ENCODE assay signal across 30 cellular contexts in the genomic region with DNA sequence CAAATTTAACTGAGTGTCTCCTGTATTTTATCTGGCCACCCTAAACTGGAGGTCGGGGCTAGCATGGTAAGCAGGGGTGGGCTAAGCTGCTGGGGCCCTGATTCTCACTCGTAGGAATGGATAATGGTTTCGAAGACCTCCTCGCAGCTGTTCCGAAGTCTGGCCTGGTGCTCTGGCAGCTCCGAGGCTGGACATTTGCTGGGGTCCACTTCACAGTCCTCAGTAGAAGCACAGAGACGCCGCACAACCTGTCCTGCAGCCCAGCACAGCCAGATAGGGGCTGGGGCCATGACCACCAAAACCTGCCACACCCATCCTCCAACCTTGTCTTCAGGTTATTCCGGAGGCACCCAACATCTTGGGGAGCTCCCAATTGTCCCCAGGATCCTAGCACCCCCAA. TPM values are rescaled to one million over a fixed set of nuclear protein-coding genes. Genes with fewer than 3 reads are reported as not detected.
"Had no signal": no experiment of that assay in that cellular context is flagged by ENCODE, and none has a peak within 500 bp of the region (broad histone marks: within the 10 kb centered on the region; RNA-seq: fewer than 3 reads in every experiment).

No MANE protein-coding gene starts in this region.

- FAIRE-seq: endothelial cell of umbilical vein, islet of Langerhans, urothelium cell line had no signal

- H3K9ac ChIP-seq: parathyroid adenoma had no signal

- H3K9me3 Mint-ChIP-seq: endodermal cell; naive B cell; nephron; stimulated activated naive CD8-positive, alpha-beta T cell treated with anti-CD3 and anti-CD28 coated beads, Interleukin-15, amount 100 ng/mL, for 72 hours; type B pancreatic cell had no signal

- H3K27ac ChIP-seq: coronary artery, hepatocyte, parathyroid adenoma, psoas muscle, spleen, testis had no signal

- H3K36me3 Mint-ChIP-seq: type B pancreatic cell had no signal

- H3K79me2 ChIP-seq: hepatocyte, parathyroid adenoma had no signal

- H2AFZ ChIP-seq: hepatocyte, parathyroid adenoma had no signal

- H3K27me3 Mint-ChIP-seq: naive B cell; stimulated activated naive B cell treated with anti-CD40 and anti-IgM and Interleukin-4, amounts not matched to agents 10 μg/mL and 1 μg/mL and 100 μg/mL, for 72 hours; stimulated activated naive CD8-positive, alpha-beta T cell treated with anti-CD3 and anti-CD28 coated beads, Interleukin-15, amount 100 ng/mL, for 72 hours had no signal

- DNase-seq: effector CD4-positive, alpha-beta T cell; foreskin melanocyte; head of caudate nucleus; kidney glomerular epithelial cell; mesendoderm; naive B cell; occipital lobe; retina; spleen; stimulated activated CD4-positive, alpha-beta T cell treated with anti-CD3 and anti-CD28 coated beads, Interleukin-15, amount 100 ng/mL, for 24 hours; stimulated activated CD4-positive, alpha-beta T cell treated with anti-CD3 and anti-CD28 coated beads, Interleukin-1b, Interleukin-23, amount 100 ng/mL, for 48 hours; stimulated activated CD4-positive, alpha-beta T cell treated with anti-CD3 and anti-CD28 coated beads, Interleukin-4, amount 100 ng/mL, for 24 hours; stimulated activated naive B cell treated with anti-CD40 and anti-IgM and Interleukin-4, amounts not matched to agents 10 μg/mL and 1 μg/mL and 100 μg/mL, for 72 hours; stimulated activated naive CD8-positive, alpha-beta T cell treated with anti-CD3 and anti-CD28 coated beads, Interleukin-15, amount 100 ng/mL, for 72 hours; testis had no signal

- H3K4me3 Mint-ChIP-seq: endodermal cell; naive B cell; stimulated activated naive B cell treated with anti-CD40 and anti-IgM and Interleukin-4, amounts not matched to agents 10 μg/mL and 1 μg/mL and 100 μg/mL, for 72 hours; stimulated activated naive CD8-positive, alpha-beta T cell treated with anti-CD3 and anti-CD28 coated beads, Interleukin-15, amount 100 ng/mL, for 72 hours; type B pancreatic cell had no signal

- ATAC-seq: psoas muscle, sciatic nerve had no signal

- H3K4me1 Mint-ChIP-seq: endodermal cell had no signal

- H3K4me3 ChIP-seq: coronary artery, hepatocyte, psoas muscle, spleen had no signal

- H3K27ac Mint-ChIP-seq: endodermal cell; nephron; stimulated activated naive B cell treated with anti-CD40 and anti-IgM and Interleukin-4, amounts not matched to agents 10 μg/mL and 1 μg/mL and 100 μg/mL, for 72 hours had no signal

- H3K9me3 ChIP-seq: psoas muscle, spleen, testis had no signal

- H3K27me3 ChIP-seq: testis had no signal

RNA-seq across cellular contexts. Expression of a gene that starts 8.3 kb away (rescaled TPM):
- total RNA-seq: endodermal cell had no signal

RNA-seq across cellular contexts. Expression of a gene that starts 23.3 kb away (rescaled TPM):
- total RNA-seq: dermis microvascular lymphatic vessel endothelial cell, endodermal cell, hepatocyte, lung microvascular endothelial cell, occipital lobe, psoas muscle, sciatic nerve, skeletal muscle tissue, subcutaneous adipose tissue had no signal
- polyA plus RNA-seq: hepatocyte, psoas muscle had no signal

RNA-seq across cellular contexts. Expression of a gene that starts 52.3 kb away (rescaled TPM):
- total RNA-seq: dermis microvascular lymphatic vessel endothelial cell, endodermal cell, endothelial cell of umbilical vein, hepatocyte, lung microvascular endothelial cell, occipital lobe, sciatic nerve, skeletal muscle tissue had no signal
- polyA plus RNA-seq: endothelial cell of umbilical vein, hepatocyte had no signal
